In the genomic region with DNA sequence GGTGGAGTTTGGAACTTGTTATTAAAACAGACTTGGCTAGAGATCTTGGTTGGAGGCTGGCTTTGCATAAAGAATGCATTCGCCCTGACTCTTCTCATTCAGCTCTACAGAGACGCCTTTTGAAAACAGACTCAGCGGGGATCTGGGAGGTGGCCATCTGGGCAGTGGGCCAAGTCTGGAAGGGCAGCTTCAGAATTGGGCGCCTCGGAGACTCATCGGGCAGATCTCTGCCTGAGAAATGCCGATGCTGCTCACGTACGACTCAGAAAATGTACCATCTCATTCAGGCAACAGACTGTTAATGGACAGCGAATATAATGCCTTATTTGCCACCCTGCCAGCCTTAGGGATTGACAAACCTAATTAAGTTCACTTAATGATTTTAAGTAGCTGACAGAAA, we compare ENCODE assay signal across 1 cellular context.
TF ChIP-seq lines count a peak whose summit lies in the region.

No MANE protein-coding gene starts in this region.

TF ChIP-seq in SK-N-SH treated with all-trans-retinoic acid at 6 μM for 48 hours, 23 proteins besides CTCF, POLR2A, EP300 and RAD21 (continued from another document):
- TF ChIP-seq TSHZ2 (CRISPR knock-in tag; IDR thresholded peaks at IDR 0.05) (peak; percentile 91; the same call in 1 of the 2 replicates), ZNF8 (CRISPR knock-in tag; IDR thresholded peaks at IDR 0.05) (no peak), RARB (CRISPR knock-in tag; IDR thresholded peaks at IDR 0.05) (no peak), SNAI2 (CRISPR knock-in tag; IDR thresholded peaks at IDR 0.05) (peak; percentile 82), ZFP3 (CRISPR knock-in tag; IDR thresholded peaks at IDR 0.05) (peak; percentile 69; the same call in 1 of the 2 replicates), ZC3H10 (CRISPR knock-in tag; IDR thresholded peaks at IDR 0.05) (no peak)
